In the genomic region with DNA sequence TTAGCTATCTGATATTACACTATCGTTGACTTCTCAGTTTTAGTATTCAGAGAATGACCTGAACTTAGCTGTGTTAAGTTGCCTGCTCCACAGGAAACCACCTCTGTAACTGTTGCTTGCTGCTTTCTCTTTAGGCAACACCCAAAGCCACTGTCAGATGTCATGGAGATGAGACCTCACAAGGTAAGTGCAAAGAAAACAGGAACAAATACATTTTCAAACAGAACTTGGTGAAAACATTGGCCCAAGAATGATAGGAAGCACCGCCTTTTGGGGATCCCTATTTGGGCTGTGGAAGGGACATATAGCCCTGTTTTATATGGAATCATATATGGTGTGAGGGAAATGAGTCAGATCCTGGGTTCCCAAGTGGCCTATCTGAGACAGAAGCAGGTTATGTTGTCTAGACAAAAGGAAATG, we compare ENCODE assay signal across 8 cellular contexts.
A peak's percentile ranks its signal among the peaks of the same experiment; 100 is the strongest.
DNase-seq lines count a peak whose midpoint lies in the region; ATAC-seq and TF ChIP-seq lines count a peak whose summit lies in the region.

No MANE protein-coding gene starts in this region.

- no peak overlapping the region for H3K23ac ChIP-seq in IMR-90 (ENCODE audit: low read depth, low read length)

- H2BK5ac ChIP-seq in IMR-90 (ENCODE audit: low read depth, low read length, poor library complexity, severe bottlenecking): no peak overlapping the region

- peak overlapping the region; percentile 86 to 90 for H3K27ac Mint-ChIP-seq in natural killer cell treated with Interleukin-12 subunit alpha and Interleukin-12 subunit beta and Interleukin-15 and Interleukin-18, amount 100 ng/mL, for 72 hours
- H3K27ac Mint-ChIP-seq in CD14-positive monocyte: no peak overlapping the region
- no peak overlapping the region for H3K27ac Mint-ChIP-seq in neural progenitor cell

- H3K9ac ChIP-seq in IMR-90 (ENCODE audit: low read depth, low read length): no peak overlapping the region
- no peak overlapping the region for H3K9ac ChIP-seq in neural progenitor cell

- intact Hi-C loops in IMR-90 (cut with micrococcal nuclease) (no loop called here), CD14-positive monocyte (cut with micrococcal nuclease) (no loop called here)

- no peak overlapping the region for H3K27ac ChIP-seq in IMR-90 (ENCODE audit: insufficient read depth, low read length)
- H3K27ac ChIP-seq in neural progenitor cell: no peak overlapping the region

- no peak overlapping the region for H4K8ac ChIP-seq in IMR-90 (ENCODE audit: low read depth in 2 of 2, low read length in 2 of 2)

- H3K4me1 Mint-ChIP-seq in natural killer cell treated with Interleukin-12 subunit alpha and Interleukin-12 subunit beta and Interleukin-15 and Interleukin-18, amount 100 ng/mL, for 72 hours (ENCODE audit: low read depth in 2 of 2): peaks cover 28 to 57% of the 10 kb centered on the region in 2 donors
- H3K4me1 Mint-ChIP-seq in CD14-positive monocyte (peaks cover 4% of the 10 kb centered on the region), neural progenitor cell (peaks cover 3% of the 10 kb centered on the region)

- WGBS in IMR-90 (ENCODE audit: extremely low coverage in 2 of 2, insufficient read length in 1 of 2), 2 experiments: no CpG with 5 or more reads among the region's 2 CpGs

- no peak overlapping the region for H2AK5ac ChIP-seq in IMR-90 (ENCODE audit: low read depth, low read length)

- TF ChIP-seq CTCF in GM12864 (IDR thresholded peaks at IDR 0.05; ENCODE audit: low read depth, low read length, missing control alignments) (no peak), IMR-90 (conservative IDR thresholded peaks at IDR 0.05; ENCODE audit: low read depth, low read length) (no peak), CD14-positive monocyte (IDR thresholded peaks at IDR 0.05) (no peak), neural progenitor cell (IDR thresholded peaks at IDR 0.05) (no peak)

- BruUV-seq in IMR-90 (replicated peaks; lab: Mats Ljungman, UMichigan): no TSS peak

- H3K36me3 Mint-ChIP-seq in natural killer cell treated with Interleukin-12 subunit alpha and Interleukin-12 subunit beta and Interleukin-15 and Interleukin-18, amount 100 ng/mL, for 72 hours: peaks cover 10% of the 10 kb centered on the region
- H3K36me3 Mint-ChIP-seq in CD14-positive monocyte (no peaks in the 10 kb centered on the region), neural progenitor cell (no peaks in the 10 kb centered on the region)

- H3K4me3 Mint-ChIP-seq in natural killer cell treated with Interleukin-12 subunit alpha and Interleukin-12 subunit beta and Interleukin-15 and Interleukin-18, amount 100 ng/mL, for 72 hours: peak overlapping the region; percentile 76
- no peak overlapping the region for H3K4me3 Mint-ChIP-seq in CD14-positive monocyte
- no peak overlapping the region for H3K4me3 Mint-ChIP-seq in neural progenitor cell

- H3K27me3 Mint-ChIP-seq in natural killer cell treated with Interleukin-12 subunit alpha and Interleukin-12 subunit beta and Interleukin-15 and Interleukin-18, amount 100 ng/mL, for 72 hours: no peaks in the 10 kb centered on the region
- H3K27me3 Mint-ChIP-seq in CD14-positive monocyte (ENCODE audit: low read depth in 3 of 3) (peaks cover 0 to 2% (median 0%) of the 10 kb centered on the region in 3 donors), neural progenitor cell (ENCODE audit: insufficient read depth, low read depth) (no peaks in the 10 kb centered on the region)

- no peak overlapping the region for H3K4me3 ChIP-seq in GM12864 (ENCODE audit: low read depth, low read length)
- no peak overlapping the region for H3K4me3 ChIP-seq in IMR-90 (ENCODE audit: insufficient read depth, low read depth, low read length)
- no peak overlapping the region for H3K4me3 ChIP-seq in neural progenitor cell

- 0 out of 2 replicates have a peak overlapping the region, but pooled peaks have one; percentile 3 for H2BK120ac ChIP-seq in IMR-90 (ENCODE audit: low read depth, low read length)

- H2BK20ac ChIP-seq in IMR-90 (ENCODE audit: low read depth, low read length): peak overlapping the region; percentile 45; the same call in 1 of the 2 replicates

- no peak overlapping the region; the same call in 1 of the 2 replicates for H4K5ac ChIP-seq in IMR-90 (ENCODE audit: low read depth, low read length)

- H3K36me3 ChIP-seq in IMR-90 (ENCODE audit: control insufficient read depth, insufficient read depth, low read length): no peaks in the 10 kb centered on the region
- no peaks in the 10 kb centered on the region for H3K36me3 ChIP-seq in neural progenitor cell

- peak overlapping the region; percentile 60; the same call in 1 of the 3 replicates for H2BK15ac ChIP-seq in IMR-90 (ENCODE audit: low read depth, low read length)

- in situ Hi-C loops in IMR-90 (cut with MboI; ENCODE audit: low sequenced_read_pairs): loop anchor here (25.0 kb wide), 1 partner anchor 988 kb away; no protein-coding TSS in a partner anchor

- H4K20me1 ChIP-seq in IMR-90 (ENCODE audit: insufficient read depth, low read length) (no peaks in the 10 kb centered on the region), neural progenitor cell (ENCODE audit: low read depth) (no peaks in the 10 kb centered on the region)

- no peak overlapping the region for H4K91ac ChIP-seq in IMR-90 (ENCODE audit: insufficient read depth, low read depth, low read length)

- dilution Hi-C loops in IMR-90 (cut with HindIII; ENCODE audit: low sequenced_read_pairs, unreplicated experiment): no loop called here

- H3F3A ChIP-seq in neural progenitor cell (ENCODE audit: low read depth): peaks cover 5% of the 10 kb centered on the region

- H3K14ac ChIP-seq in IMR-90 (replicated peaks; ENCODE audit: low read depth, low read length): peak overlapping the region; percentile 87; the same call in 1 of the 2 replicates

- H3K4ac ChIP-seq in IMR-90 (ENCODE audit: low read depth, low read length): no peak overlapping the region

- no peak overlapping the region for H3K4me2 ChIP-seq in IMR-90 (ENCODE audit: low read depth, low read length)
- H3K4me2 ChIP-seq in neural progenitor cell: no peak overlapping the region

- H3K4me1 ChIP-seq in IMR-90 (ENCODE audit: control insufficient read depth, insufficient read depth, low read length) (peaks cover 3% of the 10 kb centered on the region; the same call in 1 of the 2 replicates), neural progenitor cell (no peaks in the 10 kb centered on the region)

- no peaks in the 10 kb centered on the region for H3K9me1 ChIP-seq in IMR-90 (ENCODE audit: insufficient read depth, low read length)

- H2AFZ ChIP-seq in IMR-90 (replicated peaks; ENCODE audit: low read length, poor library complexity) (no peak overlapping the region), neural progenitor cell (replicated peaks) (no peak overlapping the region)

- H2AK9ac ChIP-seq in IMR-90 (replicated peaks; ENCODE audit: low read depth, low read length, poor library complexity): no peak overlapping the region

- CTCF ChIA-PET in IMR-90 (lab: Yijun Ruan, JAX): no interaction called here

- TF ChIP-seq RAD21 in IMR-90 (IDR thresholded peaks at IDR 0.05; ENCODE audit: low read length): no peak

- H3K27me3 ChIP-seq in IMR-90 (ENCODE audit: control insufficient read depth, insufficient read depth, low read length) (no peaks in the 10 kb centered on the region), neural progenitor cell (no peaks in the 10 kb centered on the region)

- peak; percentile 97 for ATAC-seq in GM21515 (IDR thresholded peaks at IDR 0.05; ENCODE audit: unreplicated experiment)
- ATAC-seq in IMR-90 (ENCODE audit: low read depth): no peak
- ATAC-seq in natural killer cell treated with Interleukin-12 subunit alpha and Interleukin-12 subunit beta and Interleukin-15 and Interleukin-18, amount 100 ng/mL, for 72 hours: peak; percentile 94

- no peaks in the 10 kb centered on the region for H3K79me2 ChIP-seq in neural progenitor cell (ENCODE audit: low read depth)

- H3K9me3 ChIP-seq in IMR-90 (ENCODE audit: control insufficient read depth, insufficient read depth, low read length) (no peaks in the 10 kb centered on the region), neural progenitor cell (ENCODE audit: low read depth) (no peaks in the 10 kb centered on the region)

- H3K9me3 Mint-ChIP-seq in natural killer cell treated with Interleukin-12 subunit alpha and Interleukin-12 subunit beta and Interleukin-15 and Interleukin-18, amount 100 ng/mL, for 72 hours: peaks cover 3% of the 10 kb centered on the region
- H3K9me3 Mint-ChIP-seq in CD14-positive monocyte (no peaks in the 10 kb centered on the region), neural progenitor cell (no peaks in the 10 kb centered on the region)

- POLR2A ChIA-PET in IMR-90 (lab: Charles Lee; ENCODE audit: unreplicated experiment): no interaction called here

- H3K79me1 ChIP-seq in IMR-90 (ENCODE audit: low read depth in 1 of 2, low read length in 2 of 2): no peaks in the 10 kb centered on the region

- no peak for TF ChIP-seq POLR2A in IMR-90 (IDR thresholded peaks at IDR 0.05; ENCODE audit: low read depth, low read length)

- DNase-seq in GM12864 (ENCODE audit: low read depth) (peak; percentile 88), IMR-90 (no peak), activated T-cell treated with anti-CD3 and anti-CD28 coated beads for 1 hour (ENCODE audit: low read depth) (peak; percentile 7), ecto neural progenitor cell (ENCODE audit: low spot score) (no peak), CD14-positive monocyte (ENCODE audit: low spot score) (no peak), neural progenitor cell (ENCODE audit: low spot score) (no peak)
- DNase-seq in natural killer cell treated with Interleukin-12 subunit alpha and Interleukin-12 subunit beta and Interleukin-15 and Interleukin-18, amount 100 ng/mL, for 72 hours (ENCODE audit: low spot score): peak; percentile 75

- peak overlapping the region; percentile 11; the same call in 1 of the 2 replicates for H3K56ac ChIP-seq in IMR-90 (ENCODE audit: extremely low read depth, insufficient read depth, low read length)

- H3K18ac ChIP-seq in IMR-90 (ENCODE audit: low read depth, low read length): peak overlapping the region; percentile 24

TF ChIP-seq in IMR-90, 13 proteins besides CTCF, POLR2A, EP300 and RAD21 (continues in another document):
- TF ChIP-seq RCOR1 (IDR thresholded peaks at IDR 0.05; ENCODE audit: insufficient replicate concordance, low read length) (no peak), RFX5 (IDR thresholded peaks at IDR 0.05; ENCODE audit: low read depth, low read length) (no peak), FOS (IDR thresholded peaks at IDR 0.05; ENCODE audit: low read depth, low read length) (no peak), BHLHE40 (IDR thresholded peaks at IDR 0.05; ENCODE audit: low read depth, low read length) (no peak), NFE2L2 (IDR thresholded peaks at IDR 0.05; ENCODE audit: low read depth, low read length) (no peak), MXI1 (IDR thresholded peaks at IDR 0.05; ENCODE audit: borderline replicate concordance, low read depth, low read length) (no peak)
- TF ChIP-seq, protein P1, sequence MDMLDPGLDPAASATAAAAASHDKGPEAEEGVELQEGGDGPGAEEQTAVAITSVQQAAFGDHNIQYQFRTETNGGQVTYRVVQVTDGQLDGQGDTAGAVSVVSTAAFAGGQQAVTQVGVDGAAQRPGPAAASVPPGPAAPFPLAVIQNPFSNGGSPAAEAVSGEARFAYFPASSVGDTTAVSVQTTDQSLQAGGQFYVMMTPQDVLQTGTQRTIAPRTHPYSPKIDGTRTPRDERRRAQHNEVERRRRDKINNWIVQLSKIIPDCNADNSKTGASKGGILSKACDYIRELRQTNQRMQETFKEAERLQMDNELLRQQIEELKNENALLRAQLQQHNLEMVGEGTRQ (IDR thresholded peaks at IDR 0.05; ENCODE audit: low read depth, low read length): no peak

Comparison
In these comparisons a context has a peak if more than half of its experiments do, and no peak if none do; other contexts are left out.
1. DNase-seq: peak in GM12864 (single experiment), activated T-cell treated with anti-CD3 and anti-CD28 coated beads for 1 hour (single experiment) and natural killer cell treated with Interleukin-12 subunit alpha and Interleukin-12 subunit beta and Interleukin-15 and Interleukin-18, amount 100 ng/mL, for 72 hours (single experiment); none in IMR-90 (single experiment), ecto neural progenitor cell (single experiment), CD14-positive monocyte (single experiment) and neural progenitor cell (single experiment).
2. H3K27ac Mint-ChIP-seq: peak in natural killer cell treated with Interleukin-12 subunit alpha and Interleukin-12 subunit beta and Interleukin-15 and Interleukin-18, amount 100 ng/mL, for 72 hours (2 of 2); none in CD14-positive monocyte (0 of 7) and neural progenitor cell (single experiment).